8 cellular contexts compared by ENCODE assay signal in genomic region chr14:68248481-68249255, GRCh38.
A peak's percentile ranks its signal among the peaks of the same experiment; 100 is the strongest.
DNase-seq lines count a peak whose midpoint lies in the region; ATAC-seq and TF ChIP-seq lines count a peak whose summit lies in the region.

No MANE protein-coding gene starts in this region.

- H3K36me3 ChIP-seq in IMR-90 (ENCODE audit: control insufficient read depth, insufficient read depth, low read length) (no peaks in the 10 kb centered on the region), Panc1 (ENCODE audit: control insufficient read depth, insufficient read depth, low read length) (no peaks in the 10 kb centered on the region), thyroid gland (no peaks in the 10 kb centered on the region)

- in situ Hi-C loops in IMR-90 (cut with MboI; ENCODE audit: low sequenced_read_pairs), result loop anchor here (5.0 kb wide), 1 partner anchor 569 kb away; no protein-coding TSS in a partner anchor
- in situ Hi-C loops in Panc1 (cut with HindIII; ENCODE audit: low pct_unique_long_range_greater_than_20kb, low sequenced_read_pairs), result no loop called here

- dilution Hi-C loops in IMR-90 (cut with HindIII; ENCODE audit: low sequenced_read_pairs, unreplicated experiment), result no loop called here

- H4K5ac ChIP-seq in IMR-90 (ENCODE audit: low read depth, low read length), result peak overlapping the region; percentile 39

- peak overlapping the region; percentile 25 to 58; a peak in 2 of 4 replicates for H4K8ac ChIP-seq in IMR-90 (ENCODE audit: low read depth in 2 of 2, low read length in 2 of 2)

- peak overlapping the region; percentile 28; the same call in 1 of the 2 replicates for H3K27ac ChIP-seq in IMR-90 (ENCODE audit: insufficient read depth, low read length)
- peak overlapping the region; percentile 88 for H3K27ac ChIP-seq in Panc1 (ENCODE audit: low read length)
- H3K27ac ChIP-seq in thyroid gland, result peak overlapping the region; percentile 53 to 84 (median 75)

- peak overlapping the region; percentile 59 for H2BK5ac ChIP-seq in IMR-90 (ENCODE audit: low read depth, low read length, poor library complexity, severe bottlenecking)

- H3K9me3 ChIP-seq in IMR-90 (ENCODE audit: control insufficient read depth, insufficient read depth, low read length) (no peaks in the 10 kb centered on the region), Panc1 (ENCODE audit: control insufficient read depth, insufficient read depth, low read depth, low read length) (no peaks in the 10 kb centered on the region), thyroid gland (no peaks in the 10 kb centered on the region)

- H3K27me3 ChIP-seq in IMR-90 (ENCODE audit: control insufficient read depth, insufficient read depth, low read length), result no peaks in the 10 kb centered on the region
- H3K27me3 ChIP-seq in Panc1 (ENCODE audit: control insufficient read depth, insufficient read depth, low read length), result no peaks in the 10 kb centered on the region
- no peaks in the 10 kb centered on the region for H3K27me3 ChIP-seq in thyroid gland

- BruUV-seq in IMR-90 (replicated peaks; lab: Mats Ljungman, UMichigan) (no TSS peak), Panc1 (replicated peaks; lab: Mats Ljungman, UMichigan) (no TSS peak)

- H4K91ac ChIP-seq in IMR-90 (ENCODE audit: insufficient read depth, low read depth, low read length), result peak overlapping the region; percentile 72

- H3K18ac ChIP-seq in IMR-90 (ENCODE audit: low read depth, low read length), result peak overlapping the region; percentile 52

- peak overlapping the region; percentile 42; the same call in 1 of the 2 replicates for H3K9ac ChIP-seq in IMR-90 (ENCODE audit: low read depth, low read length)

- TF ChIP-seq CTCF in IMR-90 (conservative IDR thresholded peaks at IDR 0.05; ENCODE audit: low read depth, low read length) (peak; percentile 66), Panc1 (IDR thresholded peaks at IDR 0.05) (peak; percentile 58), thyroid gland (IDR thresholded peaks at IDR 0.05) (peak in 5 of 6 experiments; percentile 50 to 87 (median 67))

- H3K4me3 ChIP-seq in IMR-90 (ENCODE audit: insufficient read depth, low read depth, low read length) (no peak overlapping the region), Panc1 (ENCODE audit: low read depth in 2 of 2, low read length in 2 of 2) (no peak overlapping the region), thyroid gland (replicated peaks in 1 of 3) (no peak overlapping the region)

- H3K9me1 ChIP-seq in IMR-90 (ENCODE audit: insufficient read depth, low read length), result peaks cover 13% of the 10 kb centered on the region

- H3K14ac ChIP-seq in IMR-90 (replicated peaks; ENCODE audit: low read depth, low read length), result peak overlapping the region; percentile 87

- peaks cover 3 to 13% of the 10 kb centered on the region in 2 experiments; a peak in 2 of 4 replicates for H3K79me1 ChIP-seq in IMR-90 (ENCODE audit: low read depth in 1 of 2, low read length in 2 of 2)

- peak; percentile 89 for TF ChIP-seq RAD21 in IMR-90 (IDR thresholded peaks at IDR 0.05; ENCODE audit: low read length)

- DNase-seq in SIG-M5 treated with dmso at 0.1 percent for 504 hours (lab: John Stamatoyannopoulos, UW; ENCODE audit: unreplicated experiment) (peak; percentile 34), SIG-M5 (lab: John Stamatoyannopoulos, UW) (no peak), IMR-90 (peak; percentile 78), Panc1 (ENCODE audit: low read depth, low spot score) (no peak), ecto neural progenitor cell (ENCODE audit: low spot score) (peak; percentile 58), lung microvascular endothelial cell (ENCODE audit: low read depth in 2 of 2) (peak; percentile 83 to 89), thyroid gland (peak in 1 of 2 donors; percentile 15)

- peak; percentile 59 for ATAC-seq in IMR-90 (ENCODE audit: low read depth)
- ATAC-seq in Panc1, result peak; percentile 74
- ATAC-seq in GM19328 (IDR thresholded peaks at IDR 0.05; ENCODE audit: unreplicated experiment), result no peak

- H2BK15ac ChIP-seq in IMR-90 (ENCODE audit: low read depth, low read length), result peak overlapping the region; percentile 75; the same call in 2 of the 3 replicates

- H2AFZ ChIP-seq in IMR-90 (replicated peaks; ENCODE audit: low read length, poor library complexity), result peak overlapping the region; percentile 33

- peak overlapping the region; percentile 91 for H2AK5ac ChIP-seq in IMR-90 (ENCODE audit: low read depth, low read length)

- H3K23ac ChIP-seq in IMR-90 (ENCODE audit: low read depth, low read length), result peak overlapping the region; percentile 22; the same call in 1 of the 2 replicates

- TF ChIP-seq POLR2A in IMR-90 (IDR thresholded peaks at IDR 0.05; ENCODE audit: low read depth, low read length) (no peak), thyroid gland (IDR thresholded peaks at IDR 0.05) (no peak)

- H3K4me2 ChIP-seq in IMR-90 (ENCODE audit: low read depth, low read length), result peak overlapping the region; percentile 11; the same call in 1 of the 2 replicates

- no CpG with 5 or more reads among the region's 7 CpGs for WGBS in IMR-90 (ENCODE audit: extremely low coverage in 2 of 2, insufficient read length in 1 of 2), 2 experiments
- 47 to 64% methylated on average over 7 of the region's 7 CpGs for WGBS in thyroid gland, 2 donors

- POLR2A ChIA-PET in IMR-90 (lab: Charles Lee; ENCODE audit: unreplicated experiment), result interaction anchor here (0.6 to 1.8 kb wide), 4 partner anchors 106 to 544 kb away, joined by 3 to 4 read pairs (median 4); partner anchors contain the start of gene ZFP36L1
- POLR2A ChIA-PET in Panc1 (lab: Charles Lee), result no interaction called here

- CTCF ChIA-PET in IMR-90 (lab: Yijun Ruan, JAX) (interaction anchor here (0.7 to 1.8 kb wide), 7 partner anchors 17 to 576 kb away, joined by 3 to 8 read pairs (median 4); no protein-coding TSS in a partner anchor), Panc1 (lab: Charles Lee) (interaction anchor here (0.5 to 1.4 kb wide), 7 partner anchors 161 to 595 kb away, joined by 3 to 16 read pairs (median 3); no protein-coding TSS in a partner anchor)

- H3K4me1 ChIP-seq in IMR-90 (ENCODE audit: control insufficient read depth, insufficient read depth, low read length) (peaks cover 25% of the 10 kb centered on the region), Panc1 (ENCODE audit: control insufficient read depth, insufficient read depth, low read length) (peaks cover 62% of the 10 kb centered on the region), thyroid gland (peaks cover 32 to 80% of the 10 kb centered on the region in 2 donors)

- H2BK20ac ChIP-seq in IMR-90 (ENCODE audit: low read depth, low read length), result peak overlapping the region; percentile 91

- intact Hi-C loops in IMR-90 (cut with micrococcal nuclease) (loop anchor here (1.0 to 5.0 kb wide), 10 partner anchors 144 to 568 kb away; no protein-coding TSS in a partner anchor), Panc1 (cut with micrococcal nuclease; ENCODE audit: unreplicated experiment) (loop anchor here (2.0 to 10.0 kb wide), 4 partner anchors 164 to 568 kb away; no protein-coding TSS in a partner anchor), thyroid gland (cut with DNase I) (loop anchor here (5.0 kb wide), 2 partner anchors 544 to 569 kb away; partner anchors contain the start of gene ZFP36L1)

- H4K20me1 ChIP-seq in IMR-90 (ENCODE audit: insufficient read depth, low read length), result no peaks in the 10 kb centered on the region

- H2BK120ac ChIP-seq in IMR-90 (ENCODE audit: low read depth, low read length), result peak overlapping the region; percentile 90

- no peak overlapping the region; the same call in 1 of the 2 replicates for H3K56ac ChIP-seq in IMR-90 (ENCODE audit: extremely low read depth, insufficient read depth, low read length)

- peak overlapping the region; percentile 88 for H3K4ac ChIP-seq in IMR-90 (ENCODE audit: low read depth, low read length)

- H2AK9ac ChIP-seq in IMR-90 (replicated peaks; ENCODE audit: low read depth, low read length, poor library complexity), result peak overlapping the region; percentile 62

TF ChIP-seq in IMR-90, 13 proteins besides CTCF, POLR2A, EP300 and RAD21:
- TF ChIP-seq NFE2L2 (IDR thresholded peaks at IDR 0.05; ENCODE audit: low read depth, low read length) (no peak), BHLHE40 (IDR thresholded peaks at IDR 0.05; ENCODE audit: low read depth, low read length) (no peak), SMC3 (IDR thresholded peaks at IDR 0.05; ENCODE audit: low read depth, low read length) (peak; percentile 88), USF2 (IDR thresholded peaks at IDR 0.05; ENCODE audit: low read depth, low read length) (no peak)

Comparison
In these comparisons a context has a peak if more than half of its experiments do, and no peak if none do; other contexts are left out.
1. DNase-seq: peak in SIG-M5 treated with dmso at 0.1 percent for 504 hours (single experiment), IMR-90 (single experiment), ecto neural progenitor cell (single experiment) and lung microvascular endothelial cell (2 of 2); none in SIG-M5 (single experiment) and Panc1 (single experiment).
2. H3K27ac ChIP-seq: peak in every context shown above with its lines; median percentile 88 in Panc1; 75 in thyroid gland; 28 in IMR-90.
3. Peak in every context shown above with its lines, with median percentiles within 50 percentile points of each other: CTCF ChIP-seq.